ENCODE assay signal across 1 cellular context in genomic region chr14:36524874-36525745, GRCh38.
A peak's percentile ranks its signal among the peaks of the same experiment; 100 is the strongest.
TF ChIP-seq lines count a peak whose summit lies in the region.

No MANE protein-coding gene starts in this region.

TF ChIP-seq in HepG2, 621 proteins besides CTCF, POLR2A, EP300 and RAD21 (continued from another document):
- no peak for TF ChIP-seq ZBTB8A (CRISPR knock-in tag; IDR thresholded peaks at IDR 0.05; ENCODE audit: borderline replicate concordance, low read depth)
- peak; percentile 77 for TF ChIP-seq KDM2A (CRISPR knock-in tag; IDR thresholded peaks at IDR 0.05; ENCODE audit: borderline replicate concordance, low read depth)
- TF ChIP-seq ZNF503 (CRISPR knock-in tag; IDR thresholded peaks at IDR 0.05), result no peak
- TF ChIP-seq E2F2 (CRISPR knock-in tag; IDR thresholded peaks at IDR 0.05; ENCODE audit: borderline replicate concordance), result 0 out of 2 replicates have a peak, but pooled peaks have one; percentile 54
